ENCODE assay signal across 1 cellular context in the genomic region with DNA sequence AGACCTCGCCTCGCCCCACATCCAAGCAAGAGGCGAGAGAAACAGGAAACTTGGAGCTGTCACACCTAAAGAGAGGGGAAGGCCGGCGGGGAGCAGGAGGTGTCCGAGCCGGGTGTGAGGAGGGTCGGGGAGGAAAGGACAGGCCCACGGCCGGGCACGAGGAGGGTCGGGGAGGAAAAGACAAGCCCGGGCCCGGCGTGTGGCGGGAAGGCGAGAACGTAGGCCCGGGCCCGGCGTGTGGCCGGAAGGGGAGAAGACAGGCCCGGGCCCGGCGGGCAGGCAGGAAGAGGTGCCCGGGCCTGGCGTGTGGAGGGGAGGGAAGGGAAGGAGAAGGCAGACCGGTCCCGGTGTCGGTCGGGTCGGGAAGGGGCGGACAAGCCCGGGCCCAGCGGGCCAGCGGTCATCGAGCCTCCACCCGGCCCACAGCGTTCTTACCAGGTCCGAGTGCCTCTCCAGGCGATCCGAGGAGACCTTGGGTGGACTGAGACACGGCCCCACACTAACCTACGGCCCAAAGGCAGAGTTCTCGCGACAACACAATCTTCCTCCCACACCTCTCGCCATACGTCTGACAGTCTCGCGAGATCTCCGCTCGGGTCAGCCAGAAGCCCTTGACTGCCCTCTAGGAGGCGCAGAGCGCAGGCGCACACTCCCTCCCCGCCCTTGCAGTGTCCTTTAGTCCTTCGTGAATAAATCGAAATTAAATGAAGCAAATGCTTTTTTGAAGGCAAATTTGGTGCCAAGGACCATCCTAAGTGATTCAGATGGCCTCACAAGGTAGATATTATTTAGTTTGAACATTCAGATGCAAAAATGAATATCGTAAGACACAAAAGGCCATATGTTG.
TF ChIP-seq lines count a peak whose summit lies in the region.

A gene (minus strand): TSS at position 533 of the 847 bp plus-strand sequence. CDS start 13,943 bp downstream, outside the sequence.

TF ChIP-seq in HEK293, 187 proteins besides CTCF, POLR2A, EP300 and RAD21 (continued from another document and continues in another):
- TF ChIP-seq ZBTB1 (tag by site-specific recombination; IDR thresholded peaks at IDR 0.05) (no peak), GLIS1 (tag by site-specific recombination; IDR thresholded peaks at IDR 0.05) (peak; percentile 62), RBAK (tag by site-specific recombination; IDR thresholded peaks at IDR 0.05) (no peak), ZNF610 (tag by site-specific recombination; IDR thresholded peaks at IDR 0.05; ENCODE audit: borderline replicate concordance) (peak; percentile 51; the same call in 1 of the 2 replicates), ZNF658 (tag by site-specific recombination; IDR thresholded peaks at IDR 0.05) (no peak), YY2 (tag by site-specific recombination; IDR thresholded peaks at IDR 0.05) (peak; percentile 51; the same call in 1 of the 2 replicates), ZNF341 (tag by site-specific recombination; IDR thresholded peaks at IDR 0.05; ENCODE audit: low read depth) (no peak), ZNF629 (tag by site-specific recombination; IDR thresholded peaks at IDR 0.05) (peak; percentile 59), ZNF146 (tag by site-specific recombination; IDR thresholded peaks at IDR 0.05) (peak; percentile 71), HOXD13 (CRISPR knock-in tag; IDR thresholded peaks at IDR 0.05; ENCODE audit: borderline replicate concordance) (no peak), ZNF292 (tag by site-specific recombination; IDR thresholded peaks at IDR 0.05; ENCODE audit: borderline replicate concordance, low read depth) (no peak), OVOL3 (tag by site-specific recombination; IDR thresholded peaks at IDR 0.05) (no peak), ZNF133 (tag by site-specific recombination; IDR thresholded peaks at IDR 0.05) (no peak), ZNF221 (tag by site-specific recombination; IDR thresholded peaks at IDR 0.05; ENCODE audit: borderline replicate concordance) (no peak), ZNF830 (tag by site-specific recombination; IDR thresholded peaks at IDR 0.05; ENCODE audit: low read depth) (no peak), GLI2 (tag by site-specific recombination; IDR thresholded peaks at IDR 0.05; ENCODE audit: borderline replicate concordance, low read depth) (no peak), ZNF423 (tag by site-specific recombination; IDR thresholded peaks at IDR 0.05) (no peak), ZNF776 (tag by site-specific recombination; IDR thresholded peaks at IDR 0.05; ENCODE audit: borderline replicate concordance) (no peak), OSR2 (tag by site-specific recombination; IDR thresholded peaks at IDR 0.05) (no peak), SCRT2 (tag by site-specific recombination; IDR thresholded peaks at IDR 0.05) (no peak), ZNF2 (tag by site-specific recombination; IDR thresholded peaks at IDR 0.05) (peak; percentile 94), ZNF211 (tag by site-specific recombination; IDR thresholded peaks at IDR 0.05; ENCODE audit: low read depth) (no peak), ZNF501 (tag by site-specific recombination; IDR thresholded peaks at IDR 0.05) (peak; percentile 99), ZNF48 (tag by site-specific recombination; IDR thresholded peaks at IDR 0.05) (no peak), GLIS2 (tag by site-specific recombination; IDR thresholded peaks at IDR 0.05) (peak; percentile 88), ZNF701 (tag by site-specific recombination; IDR thresholded peaks at IDR 0.05) (no peak), SP7 (tag by site-specific recombination; IDR thresholded peaks at IDR 0.05) (peak; percentile 74), GLI4 (tag by site-specific recombination; IDR thresholded peaks at IDR 0.05) (peak; percentile 90), ZNF555 (tag by site-specific recombination; conservative IDR thresholded peaks at IDR 0.05) (no peak), ZNF623 (tag by site-specific recombination; IDR thresholded peaks at IDR 0.05) (no peak), FEZF1 (tag by site-specific recombination; IDR thresholded peaks at IDR 0.05) (peak; percentile 14; the same call in 1 of the 2 replicates), ZNF354C (tag by site-specific recombination; IDR thresholded peaks at IDR 0.05; ENCODE audit: borderline replicate concordance, low read depth) (no peak), ZNF792 (tag by site-specific recombination; IDR thresholded peaks at IDR 0.05) (0 out of 2 replicates have a peak, but pooled peaks have one; percentile 48), KLF16 (tag by site-specific recombination; IDR thresholded peaks at IDR 0.05) (peak; percentile 96), ZNF138 (tag by site-specific recombination; IDR thresholded peaks at IDR 0.05; ENCODE audit: borderline replicate concordance) (no peak)
- TF ChIP-seq, protein P1, sequence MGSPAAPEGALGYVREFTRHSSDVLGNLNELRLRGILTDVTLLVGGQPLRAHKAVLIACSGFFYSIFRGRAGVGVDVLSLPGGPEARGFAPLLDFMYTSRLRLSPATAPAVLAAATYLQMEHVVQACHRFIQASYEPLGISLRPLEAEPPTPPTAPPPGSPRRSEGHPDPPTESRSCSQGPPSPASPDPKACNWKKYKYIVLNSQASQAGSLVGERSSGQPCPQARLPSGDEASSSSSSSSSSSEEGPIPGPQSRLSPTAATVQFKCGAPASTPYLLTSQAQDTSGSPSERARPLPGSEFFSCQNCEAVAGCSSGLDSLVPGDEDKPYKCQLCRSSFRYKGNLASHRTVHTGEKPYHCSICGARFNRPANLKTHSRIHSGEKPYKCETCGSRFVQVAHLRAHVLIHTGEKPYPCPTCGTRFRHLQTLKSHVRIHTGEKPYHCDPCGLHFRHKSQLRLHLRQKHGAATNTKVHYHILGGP (tag by site-specific recombination; IDR thresholded peaks at IDR 0.05): no peak
- TF ChIP-seq, protein P2, sequence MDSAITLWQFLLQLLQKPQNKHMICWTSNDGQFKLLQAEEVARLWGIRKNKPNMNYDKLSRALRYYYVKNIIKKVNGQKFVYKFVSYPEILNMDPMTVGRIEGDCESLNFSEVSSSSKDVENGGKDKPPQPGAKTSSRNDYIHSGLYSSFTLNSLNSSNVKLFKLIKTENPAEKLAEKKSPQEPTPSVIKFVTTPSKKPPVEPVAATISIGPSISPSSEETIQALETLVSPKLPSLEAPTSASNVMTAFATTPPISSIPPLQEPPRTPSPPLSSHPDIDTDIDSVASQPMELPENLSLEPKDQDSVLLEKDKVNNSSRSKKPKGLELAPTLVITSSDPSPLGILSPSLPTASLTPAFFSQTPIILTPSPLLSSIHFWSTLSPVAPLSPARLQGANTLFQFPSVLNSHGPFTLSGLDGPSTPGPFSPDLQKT (IDR thresholded peaks at IDR 0.05; ENCODE audit: borderline replicate concordance, low read depth, low read length): no peak
- TF ChIP-seq, protein P3, sequence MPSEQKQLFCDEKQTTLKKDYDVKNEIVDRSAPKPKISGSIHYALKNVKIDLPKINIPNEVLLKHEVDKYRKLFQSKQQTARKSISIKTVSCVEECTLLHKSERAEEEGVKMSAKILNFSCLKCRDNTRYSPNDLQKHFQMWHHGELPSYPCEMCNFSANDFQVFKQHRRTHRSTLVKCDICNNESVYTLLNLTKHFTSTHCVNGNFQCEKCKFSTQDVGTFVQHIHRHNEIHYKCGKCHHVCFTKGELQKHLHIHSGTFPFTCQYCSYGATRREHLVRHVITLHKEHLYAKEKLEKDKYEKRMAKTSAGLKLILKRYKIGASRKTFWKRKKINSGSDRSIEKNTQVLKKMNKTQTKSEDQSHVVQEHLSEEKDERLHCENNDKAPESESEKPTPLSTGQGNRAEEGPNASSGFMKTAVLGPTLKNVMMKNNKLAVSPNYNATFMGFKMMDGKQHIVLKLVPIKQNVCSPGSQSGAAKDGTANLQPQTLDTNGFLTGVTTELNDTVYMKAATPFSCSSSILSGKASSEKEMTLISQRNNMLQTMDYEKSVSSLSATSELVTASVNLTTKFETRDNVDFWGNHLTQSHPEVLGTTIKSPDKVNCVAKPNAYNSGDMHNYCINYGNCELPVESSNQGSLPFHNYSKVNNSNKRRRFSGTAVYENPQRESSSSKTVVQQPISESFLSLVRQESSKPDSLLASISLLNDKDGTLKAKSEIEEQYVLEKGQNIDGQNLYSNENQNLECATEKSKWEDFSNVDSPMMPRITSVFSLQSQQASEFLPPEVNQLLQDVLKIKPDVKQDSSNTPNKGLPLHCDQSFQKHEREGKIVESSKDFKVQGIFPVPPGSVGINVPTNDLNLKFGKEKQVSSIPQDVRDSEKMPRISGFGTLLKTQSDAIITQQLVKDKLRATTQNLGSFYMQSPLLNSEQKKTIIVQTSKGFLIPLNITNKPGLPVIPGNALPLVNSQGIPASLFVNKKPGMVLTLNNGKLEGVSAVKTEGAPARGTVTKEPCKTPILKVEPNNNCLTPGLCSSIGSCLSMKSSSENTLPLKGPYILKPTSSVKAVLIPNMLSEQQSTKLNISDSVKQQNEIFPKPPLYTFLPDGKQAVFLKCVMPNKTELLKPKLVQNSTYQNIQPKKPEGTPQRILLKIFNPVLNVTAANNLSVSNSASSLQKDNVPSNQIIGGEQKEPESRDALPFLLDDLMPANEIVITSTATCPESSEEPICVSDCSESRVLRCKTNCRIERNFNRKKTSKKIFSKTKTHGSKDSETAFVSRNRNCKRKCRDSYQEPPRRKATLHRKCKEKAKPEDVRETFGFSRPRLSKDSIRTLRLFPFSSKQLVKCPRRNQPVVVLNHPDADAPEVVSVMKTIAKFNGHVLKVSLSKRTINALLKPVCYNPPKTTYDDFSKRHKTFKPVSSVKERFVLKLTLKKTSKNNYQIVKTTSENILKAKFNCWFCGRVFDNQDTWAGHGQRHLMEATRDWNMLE (tag by site-specific recombination; conservative IDR thresholded peaks at IDR 0.05; ENCODE audit: low read depth): peak; percentile 45; the same call in 1 of the 2 replicates
- TF ChIP-seq, protein P4, sequence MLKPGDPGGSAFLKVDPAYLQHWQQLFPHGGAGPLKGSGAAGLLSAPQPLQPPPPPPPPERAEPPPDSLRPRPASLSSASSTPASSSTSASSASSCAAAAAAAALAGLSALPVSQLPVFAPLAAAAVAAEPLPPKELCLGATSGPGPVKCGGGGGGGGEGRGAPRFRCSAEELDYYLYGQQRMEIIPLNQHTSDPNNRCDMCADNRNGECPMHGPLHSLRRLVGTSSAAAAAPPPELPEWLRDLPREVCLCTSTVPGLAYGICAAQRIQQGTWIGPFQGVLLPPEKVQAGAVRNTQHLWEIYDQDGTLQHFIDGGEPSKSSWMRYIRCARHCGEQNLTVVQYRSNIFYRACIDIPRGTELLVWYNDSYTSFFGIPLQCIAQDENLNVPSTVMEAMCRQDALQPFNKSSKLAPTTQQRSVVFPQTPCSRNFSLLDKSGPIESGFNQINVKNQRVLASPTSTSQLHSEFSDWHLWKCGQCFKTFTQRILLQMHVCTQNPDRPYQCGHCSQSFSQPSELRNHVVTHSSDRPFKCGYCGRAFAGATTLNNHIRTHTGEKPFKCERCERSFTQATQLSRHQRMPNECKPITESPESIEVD (tag by site-specific recombination; IDR thresholded peaks at IDR 0.05): no peak
- TF ChIP-seq, protein P5, sequence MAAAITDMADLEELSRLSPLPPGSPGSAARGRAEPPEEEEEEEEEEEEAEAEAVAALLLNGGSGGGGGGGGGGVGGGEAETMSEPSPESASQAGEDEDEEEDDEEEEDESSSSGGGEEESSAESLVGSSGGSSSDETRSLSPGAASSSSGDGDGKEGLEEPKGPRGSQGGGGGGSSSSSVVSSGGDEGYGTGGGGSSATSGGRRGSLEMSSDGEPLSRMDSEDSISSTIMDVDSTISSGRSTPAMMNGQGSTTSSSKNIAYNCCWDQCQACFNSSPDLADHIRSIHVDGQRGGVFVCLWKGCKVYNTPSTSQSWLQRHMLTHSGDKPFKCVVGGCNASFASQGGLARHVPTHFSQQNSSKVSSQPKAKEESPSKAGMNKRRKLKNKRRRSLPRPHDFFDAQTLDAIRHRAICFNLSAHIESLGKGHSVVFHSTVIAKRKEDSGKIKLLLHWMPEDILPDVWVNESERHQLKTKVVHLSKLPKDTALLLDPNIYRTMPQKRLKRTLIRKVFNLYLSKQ (tag by site-specific recombination; IDR thresholded peaks at IDR 0.05; ENCODE audit: borderline replicate concordance): no peak
- TF ChIP-seq, protein P6, sequence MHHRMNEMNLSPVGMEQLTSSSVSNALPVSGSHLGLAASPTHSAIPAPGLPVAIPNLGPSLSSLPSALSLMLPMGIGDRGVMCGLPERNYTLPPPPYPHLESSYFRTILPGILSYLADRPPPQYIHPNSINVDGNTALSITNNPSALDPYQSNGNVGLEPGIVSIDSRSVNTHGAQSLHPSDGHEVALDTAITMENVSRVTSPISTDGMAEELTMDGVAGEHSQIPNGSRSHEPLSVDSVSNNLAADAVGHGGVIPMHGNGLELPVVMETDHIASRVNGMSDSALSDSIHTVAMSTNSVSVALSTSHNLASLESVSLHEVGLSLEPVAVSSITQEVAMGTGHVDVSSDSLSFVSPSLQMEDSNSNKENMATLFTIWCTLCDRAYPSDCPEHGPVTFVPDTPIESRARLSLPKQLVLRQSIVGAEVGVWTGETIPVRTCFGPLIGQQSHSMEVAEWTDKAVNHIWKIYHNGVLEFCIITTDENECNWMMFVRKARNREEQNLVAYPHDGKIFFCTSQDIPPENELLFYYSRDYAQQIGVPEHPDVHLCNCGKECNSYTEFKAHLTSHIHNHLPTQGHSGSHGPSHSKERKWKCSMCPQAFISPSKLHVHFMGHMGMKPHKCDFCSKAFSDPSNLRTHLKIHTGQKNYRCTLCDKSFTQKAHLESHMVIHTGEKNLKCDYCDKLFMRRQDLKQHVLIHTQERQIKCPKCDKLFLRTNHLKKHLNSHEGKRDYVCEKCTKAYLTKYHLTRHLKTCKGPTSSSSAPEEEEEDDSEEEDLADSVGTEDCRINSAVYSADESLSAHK (tag by site-specific recombination; IDR thresholded peaks at IDR 0.05): no peak
- TF ChIP-seq, protein P7, sequence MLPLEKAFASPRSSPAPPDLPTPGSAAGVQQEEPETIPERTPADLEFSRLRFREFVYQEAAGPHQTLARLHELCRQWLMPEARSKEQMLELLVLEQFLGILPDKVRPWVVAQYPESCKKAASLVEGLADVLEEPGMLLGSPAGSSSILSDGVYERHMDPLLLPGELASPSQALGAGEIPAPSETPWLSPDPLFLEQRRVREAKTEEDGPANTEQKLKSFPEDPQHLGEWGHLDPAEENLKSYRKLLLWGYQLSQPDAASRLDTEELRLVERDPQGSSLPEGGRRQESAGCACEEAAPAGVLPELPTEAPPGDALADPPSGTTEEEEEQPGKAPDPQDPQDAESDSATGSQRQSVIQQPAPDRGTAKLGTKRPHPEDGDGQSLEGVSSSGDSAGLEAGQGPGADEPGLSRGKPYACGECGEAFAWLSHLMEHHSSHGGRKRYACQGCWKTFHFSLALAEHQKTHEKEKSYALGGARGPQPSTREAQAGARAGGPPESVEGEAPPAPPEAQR (tag by site-specific recombination; IDR thresholded peaks at IDR 0.05): no peak
- TF ChIP-seq, protein P8, sequence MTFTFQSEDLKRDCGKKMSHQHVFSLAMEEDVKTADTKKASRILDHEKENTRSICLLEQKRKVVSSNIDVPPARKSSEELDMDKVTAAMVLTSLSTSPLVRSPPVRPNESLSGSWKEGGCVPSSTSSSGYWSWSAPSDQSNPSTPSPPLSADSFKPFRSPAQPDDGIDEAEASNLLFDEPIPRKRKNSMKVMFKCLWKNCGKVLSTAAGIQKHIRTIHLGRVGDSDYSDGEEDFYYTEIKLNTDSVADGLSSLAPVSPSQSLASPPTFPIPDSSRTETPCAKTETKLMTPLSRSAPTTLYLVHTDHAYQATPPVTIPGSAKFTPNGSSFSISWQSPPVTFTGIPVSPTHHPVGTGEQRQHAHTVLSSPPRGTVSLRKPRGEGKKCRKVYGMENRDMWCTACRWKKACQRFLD (tag by site-specific recombination; IDR thresholded peaks at IDR 0.05): no peak
